In the genomic region with DNA sequence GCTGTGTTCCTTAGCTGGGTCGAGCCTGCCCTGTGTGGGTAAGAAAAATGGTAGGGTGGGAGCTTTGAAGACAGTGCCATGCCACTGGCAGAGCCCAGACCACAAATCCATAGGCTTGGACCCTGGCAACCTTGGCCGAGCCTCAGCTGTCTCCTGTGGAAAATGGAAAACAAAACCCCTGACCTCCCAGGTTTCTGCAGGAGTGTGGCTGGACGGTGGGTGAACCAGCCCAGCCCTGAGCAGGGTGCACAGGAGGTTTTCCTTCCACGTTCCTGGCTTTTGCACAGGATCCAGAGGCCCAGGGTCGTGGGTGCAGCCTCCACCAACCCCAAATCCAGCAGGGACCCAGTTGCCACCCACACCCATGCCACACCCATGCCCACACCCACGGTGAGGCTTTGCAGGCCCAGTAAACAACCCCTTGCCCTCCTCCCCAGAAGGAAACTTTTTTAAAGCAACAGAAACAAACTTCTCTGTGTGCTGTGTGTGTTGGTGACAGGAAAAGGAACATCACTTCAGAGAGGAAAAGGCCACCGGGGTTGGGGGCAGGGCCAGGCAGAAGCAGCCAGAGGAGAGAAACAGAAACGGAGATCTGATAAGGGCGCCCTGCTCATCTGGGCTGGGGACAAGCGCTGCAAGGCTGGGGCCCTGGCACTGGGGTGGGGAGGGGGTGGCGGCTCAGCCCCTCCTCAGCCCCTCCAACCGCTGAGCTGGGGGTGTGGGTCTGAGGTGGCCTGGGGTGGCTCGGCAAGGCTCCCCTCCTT, we compare ENCODE assay signal across 8 cellular contexts. TPM values are rescaled to one million over a fixed set of nuclear protein-coding genes. Genes with fewer than 3 reads are reported as not detected.
DNase-seq lines count a peak whose midpoint lies in the region; ATAC-seq, FAIRE-seq and TF ChIP-seq lines count a peak whose summit lies in the region.

No MANE protein-coding gene starts in this region.

- H3K4me3 ChIP-seq in heart right ventricle: peak overlapping the region in 1 of 10 donors; percentile 24

- FAIRE-seq in D721Med (lab: Jason Lieb, UNC): no peak

- peaks cover 8 to 18% of the 10 kb centered on the region in 2 donors for H3K27me3 Mint-ChIP-seq in stimulated activated naive B cell treated with anti-CD40 and anti-IgM and Interleukin-4, amounts not matched to agents 10 μg/mL and 1 μg/mL and 100 μg/mL, for 72 hours

- peak overlapping the region; percentile 88 for H3K27ac Mint-ChIP-seq in stimulated activated naive B cell treated with anti-CD40 and anti-IgM and Interleukin-4, amounts not matched to agents 10 μg/mL and 1 μg/mL and 100 μg/mL, for 72 hours

- intact Hi-C loops in heart right ventricle (cut with DNase I): loop anchor here in 2 of 10 donors (5.0 to 10.0 kb wide), 2 partner anchors 183 to 1541 kb away; no protein-coding TSS in a partner anchor

- H3K36me3 ChIP-seq in heart right ventricle: no peaks in the 10 kb centered on the region

- H3K36me3 Mint-ChIP-seq in stimulated activated naive B cell treated with anti-CD40 and anti-IgM and Interleukin-4, amounts not matched to agents 10 μg/mL and 1 μg/mL and 100 μg/mL, for 72 hours: no peaks in the 10 kb centered on the region

- TF ChIP-seq CTCF in heart right ventricle (IDR thresholded peaks at IDR 0.05) (no peak), D721Med (IDR thresholded peaks at IDR 0.05; ENCODE audit: insufficient read depth, missing control alignments) (no peak)

- 62 to 73% methylated on average over 13 of the region's 13 CpGs for WGBS in heart right ventricle, 2 donors

- DNase-seq in HUDEP-2 (lab: John Stamatoyannopoulos, UW; ENCODE audit: unreplicated experiment in 76 of 76) (peak in 74 of 76 experiments; percentile 9 to 86 (median 63)), heart right ventricle (no peak), D721Med (ENCODE audit: insufficient read length, low spot score) (no peak), amniotic stem cell (lab: John Stamatoyannopoulos, UW) (no peak), NCI-H1694 treated with DMSO at 0.1 percent for 48 hours (lab: John Stamatoyannopoulos, UW) (no peak), caudate nucleus (lab: John Stamatoyannopoulos, UW) (no peak)
- peak; percentile 40 for DNase-seq in activated CD4-positive, alpha-beta T cell treated with anti-CD3 and anti-CD28 coated beads for 1 hour
- no peak for DNase-seq in stimulated activated naive B cell treated with anti-CD40 and anti-IgM and Interleukin-4, amounts not matched to agents 10 μg/mL and 1 μg/mL and 100 μg/mL, for 72 hours

- peaks cover 0 to 37% (median 9%) of the 10 kb centered on the region in 9 donors for H3K4me1 ChIP-seq in heart right ventricle

- H3K9me3 ChIP-seq in heart right ventricle: peaks cover 0 to 2% (median 0%) of the 10 kb centered on the region in 11 donors

- peaks cover 25 to 31% of the 10 kb centered on the region in 2 donors for H3K4me1 Mint-ChIP-seq in stimulated activated naive B cell treated with anti-CD40 and anti-IgM and Interleukin-4, amounts not matched to agents 10 μg/mL and 1 μg/mL and 100 μg/mL, for 72 hours

- H3K9me3 Mint-ChIP-seq in stimulated activated naive B cell treated with anti-CD40 and anti-IgM and Interleukin-4, amounts not matched to agents 10 μg/mL and 1 μg/mL and 100 μg/mL, for 72 hours: no peaks in the 10 kb centered on the region

- peak overlapping the region; percentile 53 to 71 for H3K4me3 Mint-ChIP-seq in stimulated activated naive B cell treated with anti-CD40 and anti-IgM and Interleukin-4, amounts not matched to agents 10 μg/mL and 1 μg/mL and 100 μg/mL, for 72 hours

- H3K27ac ChIP-seq in heart right ventricle: peak overlapping the region in 3 of 10 donors; percentile 36 to 89 (median 52)
- H3K27ac ChIP-seq in caudate nucleus (ENCODE audit: low read depth, low read length): no peak overlapping the region

- peak in 6 of 8 donors; percentile 18 to 56 (median 44) for ATAC-seq in heart right ventricle
- peak; percentile 66 to 70 for ATAC-seq in stimulated activated naive B cell treated with anti-CD40 and anti-IgM and Interleukin-4, amounts not matched to agents 10 μg/mL and 1 μg/mL and 100 μg/mL, for 72 hours (replicated peaks)

- no peaks in the 10 kb centered on the region for H3K27me3 ChIP-seq in heart right ventricle

RNA-seq across cellular contexts. Expression of a gene that starts 20.7 kb away (rescaled TPM):
- 10 to 100 TPM; 40.4 to 61.5 (median 50.8) TPM for total RNA-seq in heart right ventricle
- 10 to 100 TPM; 24.2 to 26.8 TPM for polyA plus RNA-seq in heart right ventricle

Comparison
In these comparisons a context has a peak if more than half of its experiments do, and no peak if none do; other contexts are left out.
1. DNase-seq: peak in HUDEP-2 (74 of 76) and activated CD4-positive, alpha-beta T cell treated with anti-CD3 and anti-CD28 coated beads for 1 hour (single experiment); none in heart right ventricle (0 of 2), stimulated activated naive B cell treated with anti-CD40 and anti-IgM and Interleukin-4, amounts not matched to agents 10 μg/mL and 1 μg/mL and 100 μg/mL, for 72 hours (single experiment), D721Med (single experiment), amniotic stem cell (single experiment), NCI-H1694 treated with DMSO at 0.1 percent for 48 hours (single experiment) and caudate nucleus (0 of 61).